Comparison of ENCODE assay signal across 8 cellular contexts in genomic region chr6:21596379-21597242, GRCh38. TPM values are rescaled to one million over a fixed set of nuclear protein-coding genes. Genes with fewer than 3 reads are reported as not detected.
A peak's percentile ranks its signal among the peaks of the same experiment; 100 is the strongest.
DNase-seq lines count a peak whose midpoint lies in the region; ATAC-seq and TF ChIP-seq lines count a peak whose summit lies in the region.

No MANE protein-coding gene starts in this region.

- H3K4me3 ChIP-seq in H7 (ENCODE audit: insufficient read depth, low read depth, low read length) (peak overlapping the region; percentile 84), neural progenitor cell (peak overlapping the region; percentile 76)

- H3K27me3 Mint-ChIP-seq in Calu3 (ENCODE audit: unreplicated experiment) (no peaks in the 10 kb centered on the region), neural progenitor cell (ENCODE audit: insufficient read depth, low read depth) (peaks cover 11% of the 10 kb centered on the region)
- H3K27me3 Mint-ChIP-seq in activated naive CD4-positive, alpha-beta T cell treated with anti-CD3 and anti-CD28 coated beads, Interleukin-2, amount 50 U/mL, for 24 hours: peaks cover 46% of the 10 kb centered on the region

- peaks cover 70% of the 10 kb centered on the region for H3F3A ChIP-seq in neural progenitor cell (ENCODE audit: low read depth)

- TSS peak; percentile 3 for BruUV-seq in Calu3 (replicated peaks; lab: Mats Ljungman, UMichigan)

- ATAC-seq in HG03159 (IDR thresholded peaks at IDR 0.05; ENCODE audit: unreplicated experiment): no peak

- H3K36me3 Mint-ChIP-seq in Calu3 (ENCODE audit: insufficient read depth, unreplicated experiment) (peaks cover 12% of the 10 kb centered on the region), neural progenitor cell (peaks cover 46% of the 10 kb centered on the region)
- no peaks in the 10 kb centered on the region for H3K36me3 Mint-ChIP-seq in activated naive CD4-positive, alpha-beta T cell treated with anti-CD3 and anti-CD28 coated beads, Interleukin-2, amount 50 U/mL, for 24 hours

- peaks cover 20% of the 10 kb centered on the region for H3K36me3 ChIP-seq in H7 (replicated peaks; ENCODE audit: control insufficient read depth, insufficient read depth, low read length)
- H3K36me3 ChIP-seq in neural progenitor cell: peaks cover 16% of the 10 kb centered on the region

- H3K4me2 ChIP-seq in neural progenitor cell: peak overlapping the region; percentile 88

- H3K9ac ChIP-seq in neural progenitor cell: peak overlapping the region; percentile 58

- no peak overlapping the region for H3K27ac ChIP-seq in neural progenitor cell

- no peaks in the 10 kb centered on the region for H3K9me3 Mint-ChIP-seq in Calu3 (ENCODE audit: low read depth, unreplicated experiment)
- H3K9me3 Mint-ChIP-seq in activated naive CD4-positive, alpha-beta T cell treated with anti-CD3 and anti-CD28 coated beads, Interleukin-2, amount 50 U/mL, for 24 hours: no peaks in the 10 kb centered on the region
- H3K9me3 Mint-ChIP-seq in neural progenitor cell: peaks cover 14% of the 10 kb centered on the region

- intact Hi-C loops in Calu3 (cut with micrococcal nuclease; ENCODE audit: unreplicated experiment): loop anchor here (1.0 to 10.0 kb wide), 14 partner anchors 51 to 1310 kb away; no protein-coding TSS in a partner anchor

- TF ChIP-seq CTCF in Calu3 (IDR thresholded peaks at IDR 0.05; ENCODE audit: unreplicated experiment) (peak; percentile 60), neural progenitor cell (IDR thresholded peaks at IDR 0.05) (peak; percentile 64)

- H3K4me1 Mint-ChIP-seq in Calu3 (ENCODE audit: low read depth, unreplicated experiment) (peaks cover 11% of the 10 kb centered on the region), neural progenitor cell (peaks cover 17% of the 10 kb centered on the region)
- H3K4me1 Mint-ChIP-seq in activated naive CD4-positive, alpha-beta T cell treated with anti-CD3 and anti-CD28 coated beads, Interleukin-2, amount 50 U/mL, for 24 hours: peaks cover 19% of the 10 kb centered on the region

- no peak overlapping the region for H2AFZ ChIP-seq in neural progenitor cell (replicated peaks)

- H3K4me1 ChIP-seq in neural progenitor cell: peaks cover 31% of the 10 kb centered on the region

- peak; percentile 59 for DNase-seq in Calu3
- peak; percentile 75 for DNase-seq in H7
- peak; percentile 53 for DNase-seq in NCI-H524 treated with DMSO at 0.1 percent for 48 hours (lab: John Stamatoyannopoulos, UW)
- peak; percentile 43 for DNase-seq in globus pallidus (ENCODE audit: low spot score)
- peak; percentile 71 for DNase-seq in neural progenitor cell (ENCODE audit: low spot score)
- DNase-seq in OCI-M2 (lab: John Stamatoyannopoulos, UW; ENCODE audit: unreplicated experiment): no peak

- CTCF ChIA-PET in Calu3 (lab: Charles Lee): interaction anchor here (0.6 to 1.5 kb wide), 11 partner anchors 9 to 1108 kb away, joined by 3 to 7 read pairs (median 3); no protein-coding TSS in a partner anchor

- H3K4me3 Mint-ChIP-seq in Calu3 (ENCODE audit: low read depth, unreplicated experiment): no peak overlapping the region
- H3K4me3 Mint-ChIP-seq in activated naive CD4-positive, alpha-beta T cell treated with anti-CD3 and anti-CD28 coated beads, Interleukin-2, amount 50 U/mL, for 24 hours: peak overlapping the region; percentile 89
- peak overlapping the region; percentile 97 for H3K4me3 Mint-ChIP-seq in neural progenitor cell

- peaks cover 74% of the 10 kb centered on the region for H4K20me1 ChIP-seq in neural progenitor cell (ENCODE audit: low read depth)

- H3K9me3 ChIP-seq in neural progenitor cell (ENCODE audit: low read depth): no peaks in the 10 kb centered on the region

- H3K27me3 ChIP-seq in H7 (ENCODE audit: control insufficient read depth, insufficient read depth, low read length): no peaks in the 10 kb centered on the region
- H3K27me3 ChIP-seq in neural progenitor cell: no peaks in the 10 kb centered on the region

- H3K27ac Mint-ChIP-seq in Calu3 (ENCODE audit: unreplicated experiment) (no peak overlapping the region), neural progenitor cell (peak overlapping the region; percentile 95)
- H3K27ac Mint-ChIP-seq in activated naive CD4-positive, alpha-beta T cell treated with anti-CD3 and anti-CD28 coated beads, Interleukin-2, amount 50 U/mL, for 24 hours: peak overlapping the region; percentile 62

- peaks cover 70% of the 10 kb centered on the region for H3K79me2 ChIP-seq in neural progenitor cell (ENCODE audit: low read depth)

RNA-seq across cellular contexts. Expression of gene SOX4, which starts 3.1 kb away (rescaled TPM):
- 109 and 120 TPM in 2 replicates for total RNA-seq in Calu3 (2022)
- total RNA-seq in H7 (2014; rRNA removed; shearing (Covaris generic)): 121 and 151 TPM in 2 replicates
- 147 and 161 TPM in 2 replicates for total RNA-seq in neural progenitor cell (ENCODE audit: low replicate concordance)
